Comparison of ENCODE assay signal across 21 cellular contexts in the genomic region with DNA sequence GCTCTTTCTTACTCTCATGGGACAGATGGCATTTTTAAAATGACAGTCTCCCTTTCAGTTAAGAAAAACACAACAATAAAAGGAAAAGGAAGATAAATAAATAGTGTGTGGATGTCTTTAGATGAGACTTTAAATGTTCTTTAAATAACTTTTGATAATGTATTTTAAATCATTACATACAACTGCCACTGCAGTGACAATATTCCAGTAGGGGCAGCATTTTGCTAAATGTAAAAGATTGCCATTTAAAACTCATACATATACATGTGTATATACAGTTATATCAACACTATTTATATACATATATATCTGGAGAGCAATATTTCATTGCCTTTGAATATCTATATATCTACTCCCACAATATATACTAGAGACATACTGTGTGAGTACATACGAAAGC.
DNase-seq lines count a peak whose midpoint lies in the region; ATAC-seq and TF ChIP-seq lines count a peak whose summit lies in the region.
"Had no signal": no experiment of that assay in that cellular context is flagged by ENCODE, and none has a peak within 500 bp of the region (broad histone marks: within the 10 kb centered on the region; RNA-seq: fewer than 3 reads in every experiment).

No MANE protein-coding gene starts in this region.

- CTCF ChIA-PET in activated CD8-positive, alpha-beta T cell treated with anti-CD3 and anti-CD28 coated beads for 36 hours (lab: Charles Lee), result interaction anchor here (0.9 to 1.2 kb wide), 2 partner anchors 9 to 92 kb away, joined by 3 read pairs; no protein-coding TSS in a partner anchor
- CTCF ChIA-PET in activated CD8-positive, alpha-beta T cell treated with anti-CD3 and anti-CD28 coated beads, Interleukin-2, amount 10 ng/mL, durations not matched to agents 7 days and 5 days (lab: Charles Lee), result interaction anchor here (0.6 to 1.5 kb wide), 2 partner anchors 9 to 37 kb away, joined by 3 to 5 read pairs; no protein-coding TSS in a partner anchor
- CTCF ChIA-PET in OCI-LY7 (lab: Charles Lee; ENCODE audit: unreplicated experiment), result no interaction called here

- POLR2A ChIA-PET in activated CD8-positive, alpha-beta T cell treated with anti-CD3 and anti-CD28 coated beads for 36 hours (lab: Charles Lee), result no interaction called here
- POLR2A ChIA-PET in activated CD8-positive, alpha-beta T cell treated with anti-CD3 and anti-CD28 coated beads, Interleukin-2, amount 10 ng/mL, durations not matched to agents 7 days and 5 days (lab: Charles Lee), result no interaction called here
- POLR2A ChIA-PET in OCI-LY7 (lab: Charles Lee), result no interaction called here

- ATAC-seq in activated CD8-positive, alpha-beta T cell treated with anti-CD3 and anti-CD28 coated beads for 36 hours, result no peak
- no peak for ATAC-seq in activated CD8-positive, alpha-beta T cell treated with anti-CD3 and anti-CD28 coated beads, Interleukin-2, amount 10 ng/mL, durations not matched to agents 7 days and 5 days
- ATAC-seq in GM21723 (IDR thresholded peaks at IDR 0.05; ENCODE audit: unreplicated experiment), result no peak
- ATAC-seq: left colon, natural killer cell had no signal

- no peak overlapping the region for H3K4me2 ChIP-seq in OCI-LY7 (ENCODE audit: low read length)

- H3K27ac Mint-ChIP-seq in activated CD8-positive, alpha-beta T cell treated with anti-CD3 and anti-CD28 coated beads for 36 hours, result no peak overlapping the region
- H3K27ac Mint-ChIP-seq in activated CD8-positive, alpha-beta T cell treated with anti-CD3 and anti-CD28 coated beads, Interleukin-2, amount 10 ng/mL, durations not matched to agents 7 days and 5 days, result no peak overlapping the region
- H3K27ac Mint-ChIP-seq: activated T-helper 2 cell treated with anti-CD3 and anti-CD28 coated beads, Interferon-gamma antibody, Interleukin-2, Interleukin-4, amounts not matched to agents 10 μg/mL and 5 μg/mL and 100 μg/mL, durations not matched to agents 14 hours and 24 hours and 36 hours; T-helper 2 cell treated with Interferon-gamma antibody and Interleukin-4, amounts not matched to agents 5 μg/mL and 100 μg/mL, for 36 hours had no signal

- no peaks in the 10 kb centered on the region for H4K20me1 ChIP-seq in OCI-LY7 (ENCODE audit: insufficient read depth, low read length)

- H2AFZ ChIP-seq in OCI-LY7 (ENCODE audit: low read length), result no peak overlapping the region

- no peaks in the 10 kb centered on the region for H3K9me3 Mint-ChIP-seq in activated CD8-positive, alpha-beta T cell treated with anti-CD3 and anti-CD28 coated beads for 36 hours
- H3K9me3 Mint-ChIP-seq in activated CD8-positive, alpha-beta T cell treated with anti-CD3 and anti-CD28 coated beads, Interleukin-2, amount 10 ng/mL, durations not matched to agents 7 days and 5 days (ENCODE audit: insufficient read depth), result no peaks in the 10 kb centered on the region
- H3K9me3 Mint-ChIP-seq: activated T-helper 2 cell treated with anti-CD3 and anti-CD28 coated beads, Interferon-gamma antibody, Interleukin-2, Interleukin-4, amounts not matched to agents 10 μg/mL and 5 μg/mL and 100 μg/mL, durations not matched to agents 14 hours and 24 hours and 36 hours; CD8-positive, alpha-beta memory T cell; natural killer cell; T-helper 2 cell treated with Interferon-gamma antibody and Interleukin-4, amounts not matched to agents 5 μg/mL and 100 μg/mL, for 36 hours had no signal

- TF ChIP-seq CTCF in activated CD8-positive, alpha-beta T cell treated with anti-CD3 and anti-CD28 coated beads for 36 hours (IDR thresholded peaks at IDR 0.05), result peak; percentile 18
- TF ChIP-seq CTCF in OCI-LY7 (conservative IDR thresholded peaks at IDR 0.05; ENCODE audit: low read length), result peak; percentile 62
- peak; percentile 4 for TF ChIP-seq CTCF in fibroblast of mammary gland (conservative IDR thresholded peaks at IDR 0.05; ENCODE audit: control insufficient read depth, insufficient read depth, low read depth, low read length)
- TF ChIP-seq CTCF in coronary artery (IDR thresholded peaks at IDR 0.05), result no peak

- intact Hi-C loops in activated CD8-positive, alpha-beta T cell treated with anti-CD3 and anti-CD28 coated beads for 36 hours (cut with micrococcal nuclease), result no loop called here
- intact Hi-C loops in OCI-LY7 (cut with micrococcal nuclease; ENCODE audit: unreplicated experiment), result no loop called here

- H3K36me3 ChIP-seq in OCI-LY7 (ENCODE audit: insufficient read depth, low read length), result 0 out of 2 replicates have a peak, but pooled peaks cover 21% of the 10 kb centered on the region
- H3K36me3 ChIP-seq: SJSA1 had no signal

- H3K4me3 ChIP-seq in OCI-LY7 (ENCODE audit: low read depth, low read length, poor library complexity, severe bottlenecking), result no peak overlapping the region
- H3K4me3 ChIP-seq in fibroblast of mammary gland (ENCODE audit: control insufficient read depth, low read depth, low read length), result no peak overlapping the region
- no peak overlapping the region for H3K4me3 ChIP-seq in coronary artery
- H3K4me3 ChIP-seq: adrenal gland, esophagus muscularis mucosa, SJSA1 had no signal

- no peaks in the 10 kb centered on the region for H3K4me1 ChIP-seq in OCI-LY7 (ENCODE audit: insufficient read depth, low read length, poor library complexity, severe bottlenecking)
- H3K4me1 ChIP-seq: adrenal gland, SJSA1 had no signal

- H3K4me3 Mint-ChIP-seq in activated CD8-positive, alpha-beta T cell treated with anti-CD3 and anti-CD28 coated beads for 36 hours, result no peak overlapping the region
- no peak overlapping the region for H3K4me3 Mint-ChIP-seq in activated CD8-positive, alpha-beta T cell treated with anti-CD3 and anti-CD28 coated beads, Interleukin-2, amount 10 ng/mL, durations not matched to agents 7 days and 5 days
- H3K4me3 Mint-ChIP-seq: CD8-positive, alpha-beta memory T cell; natural killer cell; T-helper 2 cell treated with Interferon-gamma antibody and Interleukin-4, amounts not matched to agents 5 μg/mL and 100 μg/mL, for 36 hours had no signal

- peaks cover 23% of the 10 kb centered on the region for H3K36me3 Mint-ChIP-seq in activated CD8-positive, alpha-beta T cell treated with anti-CD3 and anti-CD28 coated beads for 36 hours (ENCODE audit: low read depth)
- H3K36me3 Mint-ChIP-seq in activated CD8-positive, alpha-beta T cell treated with anti-CD3 and anti-CD28 coated beads, Interleukin-2, amount 10 ng/mL, durations not matched to agents 7 days and 5 days (ENCODE audit: low read depth), result peaks cover 20% of the 10 kb centered on the region
- H3K36me3 Mint-ChIP-seq: natural killer cell had no signal

- no peaks in the 10 kb centered on the region for H3K9me3 ChIP-seq in OCI-LY7 (ENCODE audit: low read length)
- H3K9me3 ChIP-seq: adrenal gland, esophagus muscularis mucosa, SJSA1 had no signal

- DNase-seq in activated CD8-positive, alpha-beta T cell treated with anti-CD3 and anti-CD28 coated beads for 36 hours, result no peak
- DNase-seq in activated CD8-positive, alpha-beta T cell treated with anti-CD3 and anti-CD28 coated beads, Interleukin-2, amount 10 ng/mL, durations not matched to agents 7 days and 5 days, result no peak
- DNase-seq in OCI-LY7 (ENCODE audit: low spot score) (no peak), fibroblast of mammary gland (ENCODE audit: low read depth) (no peak), coronary artery (ENCODE audit: low spot score) (no peak), NCI-H1694 (lab: John Stamatoyannopoulos, UW) (no peak)
- no peak for DNase-seq in activated naive CD4-positive, alpha-beta T cell treated with Interleukin-2 at 50 U/mL for 16 hours
- DNase-seq: adrenal gland; caudate nucleus; CD8-positive, alpha-beta memory T cell; left colon; MV-4-11; natural killer cell; NCI-H187; NCI-H524; stimulated activated CD8-positive, alpha-beta memory T cell treated with anti-CD3 and anti-CD28 coated beads, Interleukin-4, amount 100 ng/mL, for 48 hours had no signal

- BruUV-seq in OCI-LY7 (replicated peaks; lab: Mats Ljungman, UMichigan), result no TSS peak

- no peaks in the 10 kb centered on the region for H3K9me2 ChIP-seq in OCI-LY7 (ENCODE audit: insufficient read depth, low read length)

- peaks cover 10% of the 10 kb centered on the region for H3K4me1 Mint-ChIP-seq in activated CD8-positive, alpha-beta T cell treated with anti-CD3 and anti-CD28 coated beads for 36 hours (ENCODE audit: low read depth)
- H3K4me1 Mint-ChIP-seq in activated CD8-positive, alpha-beta T cell treated with anti-CD3 and anti-CD28 coated beads, Interleukin-2, amount 10 ng/mL, durations not matched to agents 7 days and 5 days (ENCODE audit: low read depth), result peaks cover 4% of the 10 kb centered on the region

- no peaks in the 10 kb centered on the region for H3K79me2 ChIP-seq in OCI-LY7 (ENCODE audit: insufficient read depth, low read depth, low read length)

- no peak overlapping the region for H3K27ac ChIP-seq in OCI-LY7 (ENCODE audit: low read depth, low read length, poor library complexity, severe bottlenecking)
- no peak overlapping the region for H3K27ac ChIP-seq in coronary artery
- H3K27ac ChIP-seq: adrenal gland, esophagus muscularis mucosa, SJSA1 had no signal

- H3K27me3 Mint-ChIP-seq in activated CD8-positive, alpha-beta T cell treated with anti-CD3 and anti-CD28 coated beads for 36 hours, result no peaks in the 10 kb centered on the region
- no peaks in the 10 kb centered on the region for H3K27me3 Mint-ChIP-seq in activated CD8-positive, alpha-beta T cell treated with anti-CD3 and anti-CD28 coated beads, Interleukin-2, amount 10 ng/mL, durations not matched to agents 7 days and 5 days (ENCODE audit: low read depth)
- H3K27me3 Mint-ChIP-seq: CD8-positive, alpha-beta memory T cell had no signal
